ENCODE assay signal across 8 cellular contexts in genomic region chr6:122033564-122034181, GRCh38.
DNase-seq lines count a peak whose midpoint lies in the region; ATAC-seq and TF ChIP-seq lines count a peak whose summit lies in the region.

No MANE protein-coding gene starts in this region.

- H3K9me3 ChIP-seq in cardiac muscle cell (ENCODE audit: low read depth), result no peaks in the 10 kb centered on the region

- H3K36me3 ChIP-seq in cardiac muscle cell, result no peaks in the 10 kb centered on the region

- H3K27me3 ChIP-seq in cardiac muscle cell, result no peaks in the 10 kb centered on the region

- TF ChIP-seq CTCF in C4-2B (conservative IDR thresholded peaks at IDR 0.05) (peak; percentile 71), WI38 (IDR thresholded peaks at IDR 0.05; ENCODE audit: low read depth, low read length) (peak; percentile 28; the same call in 1 of the 2 replicates), cardiac muscle cell (IDR thresholded peaks at IDR 0.05; ENCODE audit: low read depth, low read length) (peak; percentile 65)

- H3K4me1 ChIP-seq in cardiac muscle cell (ENCODE audit: low read depth), result no peaks in the 10 kb centered on the region

- H3K27ac ChIP-seq in C4-2B (no peak overlapping the region), cardiac muscle cell (no peak overlapping the region)

- peak; percentile 93 for ATAC-seq in GM18909 (IDR thresholded peaks at IDR 0.05; ENCODE audit: poor library complexity, unreplicated experiment)
- ATAC-seq in HG03064 (IDR thresholded peaks at IDR 0.05; ENCODE audit: low read depth, unreplicated experiment), result peak; percentile 89
- peak; percentile 87 for ATAC-seq in sciatic nerve

- intact Hi-C loops in sciatic nerve (cut with DNase I), result loop anchor here (10.0 kb wide), 1 partner anchor 599 kb away; the partner anchor contains the start of gene GJA1

- DNase-seq in NCI-H2081 treated with DMSO at 0.1 percent for 48 hours (lab: John Stamatoyannopoulos, UW) (peak; percentile 65), cardiac muscle cell (ENCODE audit: low read depth in 1 of 2, low spot score in 1 of 2) (peak; percentile 68 to 77), sciatic nerve (ENCODE audit: low spot score) (no peak)
- DNase-seq in activated CD4-positive, alpha-beta T cell treated with anti-CD3 and anti-CD28 coated beads, Interleukin-2, amount 50 U/mL, for 1 hour, result no peak

- no peak overlapping the region for H3K4me3 ChIP-seq in WI38 (ENCODE audit: low read depth, low read length)
- no peak overlapping the region for H3K4me3 ChIP-seq in cardiac muscle cell

Comparison
In these comparisons a context has a peak if more than half of its experiments do, and no peak if none do; other contexts are left out.
1. DNase-seq: peak in NCI-H2081 treated with DMSO at 0.1 percent for 48 hours (single experiment) and cardiac muscle cell (2 of 2); none in sciatic nerve (single experiment) and activated CD4-positive, alpha-beta T cell treated with anti-CD3 and anti-CD28 coated beads, Interleukin-2, amount 50 U/mL, for 1 hour (single experiment).
2. Peak in every context shown above with its lines, with median percentiles within 50 percentile points of each other: CTCF ChIP-seq and ATAC-seq.